In the genomic region with DNA sequence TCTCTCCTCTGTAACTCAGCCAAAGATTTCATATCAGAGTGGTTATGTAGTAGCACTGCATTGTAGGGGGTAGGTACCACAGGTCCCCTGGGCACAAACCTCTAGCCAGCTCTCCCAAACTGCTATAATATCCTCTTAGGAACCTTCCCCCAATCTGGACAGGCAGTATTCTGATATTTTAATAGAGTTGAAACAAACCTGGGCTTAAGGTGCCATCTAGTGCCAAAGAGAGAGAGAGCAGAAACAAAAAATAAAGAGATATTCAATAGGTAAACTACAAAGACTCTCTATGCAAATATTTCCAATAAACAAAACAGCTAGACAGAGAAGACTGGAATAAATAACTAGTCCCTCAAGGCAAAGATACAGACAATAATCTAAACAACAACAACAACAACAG, we compare ENCODE assay signal across 10 cellular contexts.
DNase-seq lines count a peak whose midpoint lies in the region; ATAC-seq, FAIRE-seq and TF ChIP-seq lines count a peak whose summit lies in the region.
"Had no signal": no experiment of that assay in that cellular context is flagged by ENCODE, and none has a peak within 500 bp of the region (broad histone marks: within the 10 kb centered on the region; RNA-seq: fewer than 3 reads in every experiment).

No MANE protein-coding gene starts in this region.

- no peak overlapping the region for H3K4me2 ChIP-seq in GM23248 (ENCODE audit: unreplicated experiment)

- no peak for TF ChIP-seq POLR2A in H54 (IDR thresholded peaks at IDR 0.05; ENCODE audit: low read depth, low read length)

- no peaks in the 10 kb centered on the region for H3F3A ChIP-seq in GM23248 (ENCODE audit: insufficient read depth)

- in situ Hi-C loops in GM23248 (cut with MboI) (no loop called here), Panc1 (cut with HindIII; ENCODE audit: low pct_unique_long_range_greater_than_20kb, low sequenced_read_pairs) (no loop called here)

- H4K20me1 ChIP-seq in GM23248 (ENCODE audit: insufficient read depth), result no peaks in the 10 kb centered on the region

- POLR2A ChIA-PET in Panc1 (lab: Charles Lee), result no interaction called here

- ATAC-seq in Panc1, result no peak
- ATAC-seq in GM18868 (IDR thresholded peaks at IDR 0.05; ENCODE audit: unreplicated experiment), result no peak
- ATAC-seq in GM19328 (IDR thresholded peaks at IDR 0.05; ENCODE audit: unreplicated experiment), result no peak

- H3K36me3 ChIP-seq in GM23248 (ENCODE audit: low read depth), result no peaks in the 10 kb centered on the region
- no peaks in the 10 kb centered on the region for H3K36me3 ChIP-seq in Panc1 (ENCODE audit: control insufficient read depth, insufficient read depth, low read length)
- H3K36me3 ChIP-seq: suprapubic skin had no signal

- H3K4me3 ChIP-seq in GM23248 (no peak overlapping the region), Panc1 (ENCODE audit: low read depth in 2 of 2, low read length in 2 of 2) (no peak overlapping the region), fibroblast of the aortic adventitia (ENCODE audit: low read depth, low read length) (no peak overlapping the region)
- H3K4me3 ChIP-seq: suprapubic skin had no signal

- intact Hi-C loops in Panc1 (cut with micrococcal nuclease; ENCODE audit: unreplicated experiment), result loop anchor here (10.0 kb wide), 2 partner anchors 587 to 687 kb away; no protein-coding TSS in a partner anchor

- peak; percentile 33 for DNase-seq in GM23248
- DNase-seq in Panc1 (ENCODE audit: low read depth, low spot score), result peak; percentile 4
- DNase-seq in fibroblast of the aortic adventitia (ENCODE audit: low read depth), result peak; percentile 2
- DNase-seq in hippocampal formation (lab: John Stamatoyannopoulos, UW), result no peak
- no peak for DNase-seq in H54 (ENCODE audit: insufficient read length, low spot score)
- DNase-seq: NCI-H1048 had no signal

- H3K9ac ChIP-seq in GM23248, result no peak overlapping the region

- no peaks in the 10 kb centered on the region for H3K79me2 ChIP-seq in GM23248 (ENCODE audit: insufficient read depth)

- BruUV-seq in Panc1 (replicated peaks; lab: Mats Ljungman, UMichigan), result no TSS peak

- H3K27ac ChIP-seq in GM23248 (no peak overlapping the region), Panc1 (ENCODE audit: low read length) (no peak overlapping the region)
- H3K27ac ChIP-seq: suprapubic skin had no signal

- no peaks in the 10 kb centered on the region for H3K9me2 ChIP-seq in GM23248 (ENCODE audit: insufficient read depth)

- FAIRE-seq in A204.1 (lab: Jason Lieb, UNC) (peak; percentile 56), H54 (lab: Jason Lieb, UNC) (no peak)

- H3K9me3 ChIP-seq in GM23248 (ENCODE audit: low read depth), result no peaks in the 10 kb centered on the region
- H3K9me3 ChIP-seq in Panc1 (ENCODE audit: control insufficient read depth, insufficient read depth, low read depth, low read length), result no peaks in the 10 kb centered on the region
- H3K9me3 ChIP-seq: suprapubic skin had no signal

- TF ChIP-seq CTCF in Panc1 (IDR thresholded peaks at IDR 0.05) (peak; percentile 43; the same call in 1 of the 2 replicates), fibroblast of the aortic adventitia (IDR thresholded peaks at IDR 0.05; ENCODE audit: insufficient read depth, low read length) (no peak)

- H3K4me1 ChIP-seq in GM23248 (ENCODE audit: insufficient read depth), result no peaks in the 10 kb centered on the region
- H3K4me1 ChIP-seq in Panc1 (ENCODE audit: control insufficient read depth, insufficient read depth, low read length), result no peaks in the 10 kb centered on the region
- H3K4me1 ChIP-seq: suprapubic skin had no signal

- CTCF ChIA-PET in Panc1 (lab: Charles Lee), result no interaction called here

- no peak overlapping the region for H2AFZ ChIP-seq in GM23248

- H3K27me3 ChIP-seq in GM23248 (replicated peaks; ENCODE audit: insufficient read depth), result no peaks in the 10 kb centered on the region
- no peaks in the 10 kb centered on the region for H3K27me3 ChIP-seq in Panc1 (ENCODE audit: control insufficient read depth, insufficient read depth, low read length)
- H3K27me3 ChIP-seq: suprapubic skin had no signal

Comparison
In these comparisons a context has a peak if more than half of its experiments do, and no peak if none do; other contexts are left out.
1. DNase-seq: peak in GM23248 (single experiment), Panc1 (single experiment) and fibroblast of the aortic adventitia (single experiment); none in hippocampal formation (0 of 2) and H54 (single experiment).